In the genomic region with DNA sequence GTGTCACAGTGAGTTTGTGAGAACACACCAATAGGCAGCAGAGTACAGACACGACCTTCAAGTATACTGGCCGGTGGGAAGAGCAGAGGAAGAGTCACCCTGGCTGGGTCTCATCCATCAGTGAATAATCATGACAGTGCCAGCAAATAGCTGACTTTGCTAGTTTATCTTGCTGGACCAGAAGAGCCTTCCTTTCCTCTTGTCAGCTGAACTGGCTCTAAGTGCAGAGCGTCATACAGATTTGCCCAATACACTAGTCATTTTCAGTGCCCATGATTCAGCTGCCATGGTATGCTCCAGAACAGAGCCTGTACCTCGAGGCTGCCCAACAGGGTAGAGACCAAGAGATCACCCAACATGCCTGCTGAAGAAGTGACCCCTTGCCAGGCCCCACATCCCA, we compare ENCODE assay signal across 23 cellular contexts.
"Had no signal": no experiment of that assay in that cellular context is flagged by ENCODE, and none has a peak within 500 bp of the region (broad histone marks: within the 10 kb centered on the region; RNA-seq: fewer than 3 reads in every experiment).

No MANE protein-coding gene starts in this region.

- H3K4me1 Mint-ChIP-seq: mesothelial cell of epicardium; naive thymus-derived CD4-positive, alpha-beta T cell; stimulated activated effector memory CD8-positive, alpha-beta T cell treated with anti-CD3 and anti-CD28 coated beads, Interleukin-12 subunit alpha, Interleukin-12 subunit beta, amount 100 ng/mL, for 72 hours; stimulated activated naive CD8-positive, alpha-beta T cell treated with anti-CD3 and anti-CD28 coated beads, Interleukin-15, amount 100 ng/mL, for 72 hours had no signal

- H3K27ac ChIP-seq: left ventricle myocardium inferior, ovary, prostate gland, sigmoid colon, spleen, tibial nerve, upper lobe of left lung had no signal

- H3K27me3 ChIP-seq: ovary, sigmoid colon, upper lobe of left lung had no signal

- H3K4me3 ChIP-seq: left ventricle myocardium inferior, lung, ovary, prostate gland, sigmoid colon, spleen, tibial nerve, upper lobe of left lung had no signal

- H3K4me3 Mint-ChIP-seq: mesothelial cell of epicardium; naive thymus-derived CD4-positive, alpha-beta T cell; natural killer cell treated with Interleukin-12 subunit alpha and Interleukin-12 subunit beta and Interleukin-15 and Interleukin-18, amount 100 ng/mL, for 72 hours; stimulated activated effector memory CD8-positive, alpha-beta T cell treated with anti-CD3 and anti-CD28 coated beads, Interleukin-12 subunit alpha, Interleukin-12 subunit beta, amount 100 ng/mL, for 72 hours; stimulated activated naive CD8-positive, alpha-beta T cell treated with anti-CD3 and anti-CD28 coated beads, Interleukin-15, amount 100 ng/mL, for 72 hours had no signal

- H3K36me3 ChIP-seq: left ventricle myocardium inferior, ovary, prostate gland, sigmoid colon, spleen, tibial nerve, upper lobe of left lung had no signal

- ATAC-seq: naive thymus-derived CD4-positive, alpha-beta T cell; natural killer cell treated with Interleukin-12 subunit alpha and Interleukin-12 subunit beta and Interleukin-15 and Interleukin-18, amount 100 ng/mL, for 72 hours; right cardiac atrium; stimulated activated effector memory CD8-positive, alpha-beta T cell treated with anti-CD3 and anti-CD28 coated beads, Interleukin-12 subunit alpha, Interleukin-12 subunit beta, amount 100 ng/mL, for 72 hours; stimulated activated naive CD8-positive, alpha-beta T cell treated with anti-CD3 and anti-CD28 coated beads, Interleukin-15, amount 100 ng/mL, for 72 hours had no signal

- H3K9me3 ChIP-seq: ovary, prostate gland had no signal

- H3K27ac Mint-ChIP-seq: mesothelial cell of epicardium; naive thymus-derived CD4-positive, alpha-beta T cell; natural killer cell treated with Interleukin-12 subunit alpha and Interleukin-12 subunit beta and Interleukin-15 and Interleukin-18, amount 100 ng/mL, for 72 hours; stimulated activated effector memory CD8-positive, alpha-beta T cell treated with anti-CD3 and anti-CD28 coated beads, Interleukin-12 subunit alpha, Interleukin-12 subunit beta, amount 100 ng/mL, for 72 hours; stimulated activated naive CD8-positive, alpha-beta T cell treated with anti-CD3 and anti-CD28 coated beads, Interleukin-15, amount 100 ng/mL, for 72 hours had no signal

- FAIRE-seq: small intestine, urothelium cell line had no signal

- H3K4me1 ChIP-seq: left ventricle myocardium inferior, prostate gland, sigmoid colon, spleen, tibial nerve, upper lobe of left lung had no signal

- H3K36me3 Mint-ChIP-seq: mesothelial cell of epicardium; stimulated activated effector memory CD8-positive, alpha-beta T cell treated with anti-CD3 and anti-CD28 coated beads, Interleukin-12 subunit alpha, Interleukin-12 subunit beta, amount 100 ng/mL, for 72 hours had no signal

- DNase-seq: hypothalamus; islet precursor cell; left ventricle myocardium inferior; mesendoderm; naive thymus-derived CD4-positive, alpha-beta T cell; ovary; retina; right cardiac atrium; sigmoid colon; small intestine; spleen; stimulated activated CD4-positive, alpha-beta T cell treated with anti-CD3 and anti-CD28 coated beads, Interleukin-4, amount 100 ng/mL, for 24 hours; stimulated activated naive CD4-positive, alpha-beta T cell; stimulated activated naive CD8-positive, alpha-beta T cell treated with anti-CD3 and anti-CD28 coated beads, Interleukin-15, amount 100 ng/mL, for 72 hours; substantia nigra; upper lobe of left lung had no signal
